ENCODE assay signal across 9 cellular contexts in genomic region chr11:12524865-12525264, GRCh38.
"Had no signal": no experiment of that assay in that cellular context is flagged by ENCODE, and none has a peak within 500 bp of the region (broad histone marks: within the 10 kb centered on the region; RNA-seq: fewer than 3 reads in every experiment).

No MANE protein-coding gene starts in this region.

- H3K4me2 ChIP-seq: SK-N-SH had no signal

- H3K4me1 ChIP-seq: pancreas had no signal

- H3K27ac ChIP-seq: pancreas, upper lobe of right lung had no signal

- ATAC-seq: upper lobe of right lung had no signal

- H3K9ac ChIP-seq: SK-N-SH had no signal

- DNase-seq: activated CD4-positive, CD25-positive, alpha-beta regulatory T cell treated with anti-CD3 and anti-CD28 coated beads, Interleukin-2, amount 50 U/mL, for 72 hours; activated naive CD4-positive, alpha-beta T cell treated with Interleukin-2 at 50 U/mL for 16 hours; anterior cingulate cortex; pancreas; retina; SK-N-SH; T-cell; T1000; upper lobe of right lung had no signal

- H3K9me3 ChIP-seq: pancreas, SK-N-SH, upper lobe of right lung had no signal

- H3K4me3 ChIP-seq: pancreas, upper lobe of right lung had no signal

- H3K27me3 ChIP-seq: pancreas, upper lobe of right lung had no signal
